In genomic region chr5:33937700-33938506, GRCh38 we compare ENCODE assay signal across 1 cellular context.
TF ChIP-seq lines count a peak whose summit lies in the region.

No MANE protein-coding gene starts in this region.

TF ChIP-seq in GM23338, 12 proteins besides CTCF, POLR2A, EP300 and RAD21 (continued from another document):
- TF ChIP-seq REST (IDR thresholded peaks at IDR 0.05; ENCODE audit: unreplicated experiment) (peak; percentile 11), CREB1 (CRISPR knock-in tag; IDR thresholded peaks at IDR 0.05; ENCODE audit: low read depth) (no peak), ZNF462 (CRISPR knock-in tag; IDR thresholded peaks at IDR 0.05) (no peak)
